Comparison of ENCODE assay signal across 20 cellular contexts in the genomic region with DNA sequence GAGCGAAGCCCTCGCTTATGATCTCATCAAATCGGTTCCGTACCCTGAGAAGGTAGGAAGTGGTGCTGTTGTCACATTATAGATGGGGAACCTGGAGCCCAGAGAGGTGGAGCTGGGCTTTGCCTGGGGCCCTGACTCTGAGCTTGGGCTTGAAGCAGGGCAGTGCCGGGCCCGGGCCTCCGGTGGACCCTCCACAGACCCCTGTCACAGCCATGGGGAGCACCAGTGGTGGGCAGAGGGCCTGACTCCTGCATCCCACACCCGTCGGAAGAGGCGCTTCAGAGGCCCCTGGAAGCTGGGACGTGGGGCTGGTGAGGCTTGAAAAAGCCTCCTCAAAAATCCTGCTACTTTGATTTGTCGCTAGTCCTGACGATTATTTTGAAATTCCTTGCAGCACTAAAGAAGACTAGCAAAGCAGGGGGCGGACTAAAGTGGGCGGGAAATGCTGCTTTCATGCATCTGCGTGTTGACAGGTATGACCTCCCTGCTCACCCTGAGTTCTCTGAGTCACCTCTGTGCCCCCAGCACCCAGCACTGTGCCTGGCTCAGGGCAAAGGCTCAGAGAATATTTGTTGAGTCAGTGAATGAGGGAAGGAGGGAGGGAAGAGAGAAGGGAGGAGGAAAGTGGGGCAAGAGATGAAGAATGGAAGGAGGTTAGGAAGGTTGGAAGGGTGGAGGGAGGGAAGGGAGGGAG.
"Had no signal": no experiment of that assay in that cellular context is flagged by ENCODE, and none has a peak within 500 bp of the region (broad histone marks: within the 10 kb centered on the region; RNA-seq: fewer than 3 reads in every experiment).

No MANE protein-coding gene starts in this region.

- H3K9me3 ChIP-seq: breast epithelium, esophagus squamous epithelium, neutrophil, tibial artery had no signal

- H3K4me1 Mint-ChIP-seq: activated naive CD4-positive, alpha-beta T cell treated with anti-CD3 and anti-CD28 coated beads, Interleukin-2, amount 10 ng/mL, durations not matched to agents 7 days and 5 days; memory B cell; naive thymus-derived CD4-positive, alpha-beta T cell had no signal

- H3K4me3 ChIP-seq: breast epithelium, esophagus squamous epithelium, tibial artery had no signal

- H3K27me3 ChIP-seq: breast epithelium, neutrophil had no signal

- DNase-seq: activated CD4-positive, alpha-beta T cell treated with anti-CD3 and anti-CD28 coated beads for 1 hour; activated CD8-positive, alpha-beta memory T cell treated with anti-CD3 and anti-CD28 coated beads for 24 hours; activated CD8-positive, alpha-beta memory T cell treated with anti-CD3 and anti-CD28 coated beads, Interleukin-2, amount 50 U/mL, for 48 hours; activated effector memory CD4-positive, alpha-beta T cell treated with Interleukin-2 at 50 U/mL for 16 hours; activated naive CD4-positive, alpha-beta T cell treated with anti-CD3 and anti-CD28 coated beads, Interleukin-2, amount 10 ng/mL, durations not matched to agents 7 days and 5 days; activated T-cell treated with anti-CD3 and anti-CD28 coated beads, Interleukin-2, amount 50 U/mL, for 48 hours; dermis blood vessel endothelial cell; effector memory CD4-positive, alpha-beta T cell; esophagus squamous epithelium; hippocampal formation; naive thymus-derived CD4-positive, alpha-beta T cell; stimulated activated naive CD4-positive, alpha-beta T cell treated with Interleukin-2 at 50 U/mL for 16 hours; substantia nigra; SW 1271; T-helper 2 cell; tibial artery had no signal

- H3K36me3 Mint-ChIP-seq: activated naive CD4-positive, alpha-beta T cell treated with anti-CD3 and anti-CD28 coated beads, Interleukin-2, amount 10 ng/mL, durations not matched to agents 7 days and 5 days; memory B cell; naive thymus-derived CD4-positive, alpha-beta T cell had no signal

- H3K4me1 ChIP-seq: breast epithelium, tibial artery had no signal

- ATAC-seq: naive thymus-derived CD4-positive, alpha-beta T cell had no signal

- H3K27ac Mint-ChIP-seq: activated naive CD4-positive, alpha-beta T cell treated with anti-CD3 and anti-CD28 coated beads, Interleukin-2, amount 10 ng/mL, durations not matched to agents 7 days and 5 days; memory B cell; naive thymus-derived CD4-positive, alpha-beta T cell had no signal

- H3K9me3 Mint-ChIP-seq: activated naive CD4-positive, alpha-beta T cell treated with anti-CD3 and anti-CD28 coated beads, Interleukin-2, amount 10 ng/mL, durations not matched to agents 7 days and 5 days; memory B cell; naive thymus-derived CD4-positive, alpha-beta T cell had no signal

- H3K36me3 ChIP-seq: breast epithelium, esophagus squamous epithelium, neutrophil, tibial artery had no signal

- H3K27ac ChIP-seq: breast epithelium, esophagus squamous epithelium, neutrophil, tibial artery, VCaP had no signal

- H3K4me3 Mint-ChIP-seq: activated naive CD4-positive, alpha-beta T cell treated with anti-CD3 and anti-CD28 coated beads, Interleukin-2, amount 10 ng/mL, durations not matched to agents 7 days and 5 days; memory B cell; naive thymus-derived CD4-positive, alpha-beta T cell had no signal
